ENCODE assay signal across 18 cellular contexts in genomic region chr12:9241301-9241700, GRCh38. TPM values are rescaled to one million over a fixed set of nuclear protein-coding genes. Genes with fewer than 3 reads are reported as not detected.
A peak's percentile ranks its signal among the peaks of the same experiment; 100 is the strongest.
DNase-seq lines count a peak whose midpoint lies in the region; ATAC-seq and TF ChIP-seq lines count a peak whose summit lies in the region.
"Had no signal": no experiment of that assay in that cellular context is flagged by ENCODE, and none has a peak within 500 bp of the region (broad histone marks: within the 10 kb centered on the region; RNA-seq: fewer than 3 reads in every experiment).

No MANE protein-coding gene starts in this region.

- no peak overlapping the region for H3K23ac ChIP-seq in neuronal stem cell (ENCODE audit: low read depth, low read length, poor library complexity)

- POLR2A ChIA-PET in CD4-positive, alpha-beta T cell (lab: Charles Lee): no interaction called here

- no peak overlapping the region for H3K14ac ChIP-seq in neuronal stem cell (ENCODE audit: low read length)

- no peak for TF ChIP-seq CTCF in CD4-positive, alpha-beta T cell (IDR thresholded peaks at IDR 0.05)
- TF ChIP-seq CTCF in spleen (IDR thresholded peaks at IDR 0.05 in 8 of 11, conservative IDR thresholded peaks at IDR 0.05 in 3 of 11): no peak

- peaks cover 39% of the 10 kb centered on the region for H3K4me1 Mint-ChIP-seq in activated naive CD8-positive, alpha-beta T cell (ENCODE audit: low read depth)
- peaks cover 29% of the 10 kb centered on the region for H3K4me1 Mint-ChIP-seq in activated naive CD8-positive, alpha-beta T cell treated with anti-CD3 and anti-CD28 coated beads for 36 hours
- peaks cover 11% of the 10 kb centered on the region for H3K4me1 Mint-ChIP-seq in CD4-positive, alpha-beta T cell (ENCODE audit: low read depth)
- H3K4me1 Mint-ChIP-seq in immature natural killer cell: peaks cover 15 to 20% of the 10 kb centered on the region in 2 donors

- peak overlapping the region; percentile 94 for H3K4me3 Mint-ChIP-seq in activated naive CD8-positive, alpha-beta T cell
- H3K4me3 Mint-ChIP-seq in activated naive CD8-positive, alpha-beta T cell treated with anti-CD3 and anti-CD28 coated beads for 36 hours: no peak overlapping the region
- H3K4me3 Mint-ChIP-seq in CD4-positive, alpha-beta T cell: peak overlapping the region; percentile 90
- H3K4me3 Mint-ChIP-seq in immature natural killer cell: peak overlapping the region in 3 of 5 donors; percentile 24 to 93 (median 30)

- H3K27ac ChIP-seq in CD4-positive, alpha-beta T cell (ENCODE audit: low read depth, low read length): no peak overlapping the region
- peak overlapping the region in 7 of 8 donors; percentile 27 to 80 (median 71) for H3K27ac ChIP-seq in spleen
- H3K27ac ChIP-seq in neuronal stem cell (replicated peaks; ENCODE audit: low read length): no peak overlapping the region
- H3K27ac ChIP-seq: BLaER1 had no signal

- CTCF ChIA-PET in CD4-positive, alpha-beta T cell (lab: Charles Lee): interaction anchor here (0.6 kb wide), 1 partner anchor 660 kb away, joined by 3 read pairs; no protein-coding TSS in a partner anchor

- no peak overlapping the region for H2AFZ ChIP-seq in neuronal stem cell (ENCODE audit: low read length)

- peaks cover 2% of the 10 kb centered on the region for H3K27me3 Mint-ChIP-seq in activated naive CD8-positive, alpha-beta T cell
- peaks cover 9% of the 10 kb centered on the region for H3K27me3 Mint-ChIP-seq in activated naive CD8-positive, alpha-beta T cell treated with anti-CD3 and anti-CD28 coated beads for 36 hours
- H3K27me3 Mint-ChIP-seq in CD4-positive, alpha-beta T cell: no peaks in the 10 kb centered on the region
- H3K27me3 Mint-ChIP-seq in immature natural killer cell (ENCODE audit: low read depth in 3 of 3): peaks cover 3 to 15% (median 9%) of the 10 kb centered on the region in 3 donors

- H2BK15ac ChIP-seq in neuronal stem cell (ENCODE audit: low read length): no peak overlapping the region

- H3K79me1 ChIP-seq in neuronal stem cell (ENCODE audit: low read depth, low read length): no peaks in the 10 kb centered on the region

- peaks cover 4% of the 10 kb centered on the region for H3K36me3 Mint-ChIP-seq in activated naive CD8-positive, alpha-beta T cell
- H3K36me3 Mint-ChIP-seq in activated naive CD8-positive, alpha-beta T cell treated with anti-CD3 and anti-CD28 coated beads for 36 hours: peaks cover 8% of the 10 kb centered on the region
- H3K36me3 Mint-ChIP-seq in CD4-positive, alpha-beta T cell (ENCODE audit: low read depth): peaks cover 4% of the 10 kb centered on the region
- peaks cover 0 to 3% (median 0%) of the 10 kb centered on the region in 3 donors for H3K36me3 Mint-ChIP-seq in immature natural killer cell

- no peak overlapping the region for H3K4ac ChIP-seq in neuronal stem cell (ENCODE audit: low read length)

- H2BK5ac ChIP-seq in neuronal stem cell (ENCODE audit: low read length): no peak overlapping the region

- H3K9ac ChIP-seq in neuronal stem cell (ENCODE audit: low read depth, low read length, poor library complexity): no peak overlapping the region
- H3K9ac ChIP-seq: BLaER1 had no signal

- DNase-seq in activated naive CD8-positive, alpha-beta T cell treated with anti-CD3 and anti-CD28 coated beads for 36 hours: no peak
- DNase-seq in CD4-positive, alpha-beta T cell: no peak
- DNase-seq in immature natural killer cell (no peak), spleen (no peak), hepatic stellate cell (ENCODE audit: low spot score) (no peak), neuronal stem cell (ENCODE audit: low spot score) (no peak)
- DNase-seq: DND-41, NCI-H1417 treated with DMSO at 0.1 percent for 48 hours, NCI-H1930, NCI-H2171, NCI-H446, NCI-H69 had no signal

- no peak overlapping the region for H2AK5ac ChIP-seq in neuronal stem cell (ENCODE audit: low read depth, low read length)

- no peak overlapping the region for H3K4me2 ChIP-seq in neuronal stem cell (ENCODE audit: insufficient read depth, low read length, poor library complexity, severe bottlenecking)
- H3K4me2 ChIP-seq: BLaER1 had no signal

- H3K4me1 ChIP-seq in spleen (peaks cover 0 to 16% (median 4%) of the 10 kb centered on the region in 6 donors), neuronal stem cell (ENCODE audit: control insufficient read depth in 2 of 2, insufficient read depth in 1 of 2, low read depth in 1 of 2, low read length in 2 of 2) (no peaks in the 10 kb centered on the region)
- H3K4me1 ChIP-seq: BLaER1, HAP-1 had no signal

- H3K36me3 ChIP-seq in spleen (no peaks in the 10 kb centered on the region), neuronal stem cell (replicated peaks in 1 of 2; ENCODE audit: control insufficient read depth in 2 of 2, insufficient read depth in 2 of 2, low read length in 2 of 2) (no peaks in the 10 kb centered on the region)
- H3K36me3 ChIP-seq: BLaER1, HAP-1 had no signal

- ATAC-seq in CD4-positive, alpha-beta T cell (ENCODE audit: poor library complexity): no peak
- no peak for ATAC-seq in HG03571 (IDR thresholded peaks at IDR 0.05; ENCODE audit: unreplicated experiment)
- ATAC-seq: K562 had no signal

- H2BK120ac ChIP-seq in neuronal stem cell (ENCODE audit: low read depth, low read length): no peak overlapping the region

- H3K9me3 ChIP-seq in CD4-positive, alpha-beta T cell (ENCODE audit: control insufficient read depth, low read length): no peaks in the 10 kb centered on the region
- no peaks in the 10 kb centered on the region for H3K9me3 ChIP-seq in spleen
- peaks cover 0 to 2% of the 10 kb centered on the region in 2 donors for H3K9me3 ChIP-seq in neuronal stem cell (replicated peaks in 1 of 2; ENCODE audit: control insufficient read depth in 2 of 2, insufficient read depth in 1 of 2, low read depth in 1 of 2, low read length in 2 of 2)
- H3K9me3 ChIP-seq: BLaER1, HAP-1 had no signal

- no peak overlapping the region for H4K8ac ChIP-seq in neuronal stem cell (ENCODE audit: low read depth, low read length)

- H3K4me3 ChIP-seq in spleen (peak overlapping the region in 1 of 8 donors; percentile 62), neuronal stem cell (ENCODE audit: low read length in 2 of 2) (no peak overlapping the region)
- H3K4me3 ChIP-seq: BLaER1, HAP-1, K562 had no signal

- no peak for TF ChIP-seq POLR2A in spleen (IDR thresholded peaks at IDR 0.05)

- H2BK12ac ChIP-seq in neuronal stem cell (ENCODE audit: low read length): no peak overlapping the region

- H4K91ac ChIP-seq in neuronal stem cell (ENCODE audit: low read depth, low read length, poor library complexity): no peak overlapping the region

- WGBS in spleen, 5 donors: 84 to 93% (median 85%) methylated on average over 3 of the region's 3 CpGs
- WGBS in neuronal stem cell (ENCODE audit: extremely low coverage in 2 of 2, insufficient read length in 2 of 2, insufficient replicate concordance in 1 of 2), 2 donors: no CpG with 5 or more reads among the region's 3 CpGs

- H3K27ac Mint-ChIP-seq in activated naive CD8-positive, alpha-beta T cell: peak overlapping the region; percentile 46
- no peak overlapping the region for H3K27ac Mint-ChIP-seq in activated naive CD8-positive, alpha-beta T cell treated with anti-CD3 and anti-CD28 coated beads for 36 hours
- H3K27ac Mint-ChIP-seq in CD4-positive, alpha-beta T cell: no peak overlapping the region
- peak overlapping the region in 2 of 6 donors; percentile 21 to 71 for H3K27ac Mint-ChIP-seq in immature natural killer cell

- no peak overlapping the region for H3K18ac ChIP-seq in neuronal stem cell (ENCODE audit: low read length)

- H3K9me3 Mint-ChIP-seq in activated naive CD8-positive, alpha-beta T cell (ENCODE audit: low read depth): no peaks in the 10 kb centered on the region
- peaks cover 5% of the 10 kb centered on the region for H3K9me3 Mint-ChIP-seq in activated naive CD8-positive, alpha-beta T cell treated with anti-CD3 and anti-CD28 coated beads for 36 hours
- no peaks in the 10 kb centered on the region for H3K9me3 Mint-ChIP-seq in CD4-positive, alpha-beta T cell
- H3K9me3 Mint-ChIP-seq in immature natural killer cell: peaks cover 0 to 2% (median 0%) of the 10 kb centered on the region in 6 donors

- H3K27me3 ChIP-seq in CD4-positive, alpha-beta T cell (ENCODE audit: control insufficient read depth, insufficient read depth, low read length): no peaks in the 10 kb centered on the region
- peaks cover 0 to 3% (median 0%) of the 10 kb centered on the region in 7 donors for H3K27me3 ChIP-seq in spleen (replicated peaks in 1 of 7)
- H3K27me3 ChIP-seq in neuronal stem cell (ENCODE audit: control insufficient read depth in 3 of 3, insufficient read depth in 3 of 3, low read depth in 1 of 3, low read length in 3 of 3): no peaks in the 10 kb centered on the region
- H3K27me3 ChIP-seq: BLaER1 had no signal

- intact Hi-C loops in CD4-positive, alpha-beta T cell (cut with DNase I, micrococcal nuclease): no loop called here
- intact Hi-C loops in spleen (cut with DNase I; ENCODE audit: low total_unique reads): loop anchor here (5.0 kb wide), 1 partner anchor 129 kb away; no protein-coding TSS in a partner anchor

RNA-seq across cellular contexts. Expression of gene PZP, which starts 33.1 kb away (rescaled TPM):
- total RNA-seq in activated naive CD8-positive, alpha-beta T cell treated with anti-CD3 and anti-CD28 coated beads for 36 hours: not detected
- not detected for total RNA-seq in CD4-positive, alpha-beta T cell
- polyA plus RNA-seq in immature natural killer cell (under 1 TPM in 2 of 3 donors, not detected in 1; 0.22 to 0.62 TPM), spleen (under 1 TPM; 0.06 to 0.70 (median 0.35) TPM)
- 1 to 10 TPM in 5 of 7 donors, under 1 TPM in 2; 0.68 to 3.0 (median 1.3) TPM for total RNA-seq in spleen
- polyA plus RNA-seq in neuronal stem cell (2013, experiment 1 of 2): not detected
- polyA plus RNA-seq in neuronal stem cell (2013, experiment 2 of 2): not detected
- total RNA-seq: A172, K562 had no signal

Comparison
In these comparisons a context has a peak if more than half of its experiments do, and no peak if none do; other contexts are left out.
1. H3K27ac ChIP-seq: peak in spleen (7 of 8); none in CD4-positive, alpha-beta T cell (single experiment) and neuronal stem cell (single experiment).